Comparison of ENCODE assay signal across 24 cellular contexts in the genomic region with DNA sequence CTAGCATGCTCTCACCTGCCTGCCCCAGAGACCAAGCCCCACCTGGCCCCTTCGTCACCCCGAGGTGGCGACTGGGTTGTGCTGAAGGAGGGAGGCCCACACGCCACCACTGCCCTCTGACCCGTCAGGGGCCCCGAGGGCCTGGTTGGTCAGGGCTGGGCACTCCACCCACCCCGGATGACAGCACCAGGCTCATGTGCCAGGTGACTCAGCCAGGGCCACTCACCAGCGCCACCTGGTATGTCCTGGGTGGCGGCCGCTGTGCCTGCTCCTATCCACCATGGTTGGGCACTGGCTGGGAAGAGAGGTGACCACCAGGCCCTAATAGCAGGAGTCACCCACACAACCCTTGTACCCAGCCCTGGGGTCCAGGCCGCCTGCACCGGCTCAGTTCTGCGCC.
A peak's percentile ranks its signal among the peaks of the same experiment; 100 is the strongest.
DNase-seq lines count a peak whose midpoint lies in the region; ATAC-seq, FAIRE-seq and TF ChIP-seq lines count a peak whose summit lies in the region.
"Had no signal": no experiment of that assay in that cellular context is flagged by ENCODE, and none has a peak within 500 bp of the region (broad histone marks: within the 10 kb centered on the region; RNA-seq: fewer than 3 reads in every experiment).

No MANE protein-coding gene starts in this region.

- no peak for TF ChIP-seq EP300 in H1 (IDR thresholded peaks at IDR 0.05; ENCODE audit: borderline replicate concordance in 1 of 2, low read depth in 2 of 2, low read length in 2 of 2)

- no peaks in the 10 kb centered on the region for H3K4me1 Mint-ChIP-seq in activated CD4-positive, alpha-beta T cell treated with anti-CD3 and anti-CD28 coated beads, Interleukin-2, amount 10 ng/mL, durations not matched to agents 7 days and 5 days
- peaks cover 3% of the 10 kb centered on the region for H3K4me1 Mint-ChIP-seq in T-helper 17 cell

- H3K4ac ChIP-seq in H1 (replicated peaks; ENCODE audit: insufficient read length, low read depth, low read length) (no peak overlapping the region), neuronal stem cell (ENCODE audit: low read length) (no peak overlapping the region)

- POLR2A ChIA-PET in HCT116 (lab: Charles Lee) (no interaction called here), H1 (lab: Charles Lee; ENCODE audit: partially characterized antibody) (no interaction called here)
- POLR2A ChIA-PET in activated CD4-positive, alpha-beta T cell treated with anti-CD3 and anti-CD28 coated beads, Interleukin-2, amount 10 ng/mL, durations not matched to agents 7 days and 5 days (lab: Charles Lee) = no interaction called here

- no peak overlapping the region for H3K14ac ChIP-seq in H1 (ENCODE audit: insufficient read length)
- H3K14ac ChIP-seq in neuronal stem cell (ENCODE audit: low read length) = peak overlapping the region; percentile 89

- in situ Hi-C loops in mammary epithelial cell (cut with MboI; ENCODE audit: low sequenced_read_pairs in 2 of 2) = no loop called here

- H3K27me3 ChIP-seq in mammary epithelial cell (ENCODE audit: insufficient read depth, low read length) (no peaks in the 10 kb centered on the region), breast epithelium (peaks cover 0 to 49% of the 10 kb centered on the region in 2 donors), HCT116 (ENCODE audit: insufficient read depth, low read length) (no peaks in the 10 kb centered on the region), H1 (replicated peaks in 1 of 4; ENCODE audit: control insufficient read depth in 3 of 4, extremely low read depth in 1 of 4, insufficient read depth in 3 of 4, low read length in 3 of 4) (no peaks in the 10 kb centered on the region), neuronal stem cell (ENCODE audit: control insufficient read depth in 3 of 3, insufficient read depth in 3 of 3, low read depth in 1 of 3, low read length in 3 of 3) (no peaks in the 10 kb centered on the region)
- H3K27me3 ChIP-seq: Peyer's patch had no signal

- RAD21 ChIA-PET in HCT116 (lab: Charles Lee; ENCODE audit: low non-redundant PET in 1 of 2, low total read pairs in 2 of 2, uncharacterized antibody in 2 of 2, unreplicated experiment in 2 of 2) = no interaction called here

- intact Hi-C loops in mammary epithelial cell (cut with micrococcal nuclease) = no loop called here
- intact Hi-C loops in breast epithelium (cut with DNase I; ENCODE audit: low total_unique reads) = no loop called here
- intact Hi-C loops in HCT116 (cut with micrococcal nuclease) = no loop called here

- BruUV-seq in mammary epithelial cell (replicated peaks; lab: Mats Ljungman, UMichigan) (no TSS peak), HCT116 (replicated peaks; lab: Mats Ljungman, UMichigan) (no TSS peak)

- no peak overlapping the region for H3K56ac ChIP-seq in H1 (replicated peaks; ENCODE audit: insufficient read length, low read depth, low read length)

- H4K91ac ChIP-seq in H1 (replicated peaks; ENCODE audit: insufficient read length, low read length) (no peak overlapping the region), neuronal stem cell (ENCODE audit: low read depth, low read length, poor library complexity) (no peak overlapping the region)

- H4K8ac ChIP-seq in H1 (ENCODE audit: extremely low read depth, insufficient read depth, low read length) = peak overlapping the region; percentile 42; the same call in 1 of the 2 replicates
- peak overlapping the region; percentile 32 for H4K8ac ChIP-seq in neuronal stem cell (ENCODE audit: low read depth, low read length)

- H3K9me3 ChIP-seq in mammary epithelial cell (replicated peaks; ENCODE audit: insufficient read depth, low read length) (no peaks in the 10 kb centered on the region), breast epithelium (no peaks in the 10 kb centered on the region), HCT116 (ENCODE audit: control insufficient read depth in 1 of 2, insufficient read depth in 1 of 2, low read depth in 1 of 2, low read length in 2 of 2) (no peaks in the 10 kb centered on the region), H1 (ENCODE audit: insufficient read depth in 2 of 2, low read depth in 1 of 2, low read length in 1 of 2) (no peaks in the 10 kb centered on the region), neuronal stem cell (replicated peaks in 1 of 2; ENCODE audit: control insufficient read depth in 2 of 2, insufficient read depth in 1 of 2, low read depth in 1 of 2, low read length in 2 of 2) (no peaks in the 10 kb centered on the region), T-helper 17 cell (ENCODE audit: control insufficient read depth, low read length, poor library complexity, severe bottlenecking) (no peaks in the 10 kb centered on the region)
- H3K9me3 ChIP-seq: Peyer's patch had no signal

- H3K9me3 Mint-ChIP-seq in activated CD4-positive, alpha-beta T cell treated with anti-CD3 and anti-CD28 coated beads, Interleukin-2, amount 10 ng/mL, durations not matched to agents 7 days and 5 days = no peaks in the 10 kb centered on the region

- H3K4me3 Mint-ChIP-seq in activated CD4-positive, alpha-beta T cell treated with anti-CD3 and anti-CD28 coated beads, Interleukin-2, amount 10 ng/mL, durations not matched to agents 7 days and 5 days = no peak overlapping the region
- no peak overlapping the region for H3K4me3 Mint-ChIP-seq in T-helper 17 cell

- H3K27me3 Mint-ChIP-seq in activated CD4-positive, alpha-beta T cell treated with anti-CD3 and anti-CD28 coated beads, Interleukin-2, amount 10 ng/mL, durations not matched to agents 7 days and 5 days = no peaks in the 10 kb centered on the region
- peaks cover 21% of the 10 kb centered on the region for H3K27me3 Mint-ChIP-seq in T-helper 17 cell

- H3K18ac ChIP-seq in H1 (ENCODE audit: extremely low read depth, low read length) (no peak overlapping the region), neuronal stem cell (ENCODE audit: low read length) (peak overlapping the region; percentile 27)

- H4K5ac ChIP-seq in H1 (ENCODE audit: insufficient read length, low read depth, low read length) = no peak overlapping the region

- H3K23me2 ChIP-seq in H1 (ENCODE audit: low read depth, low read length) = no peaks in the 10 kb centered on the region

- H3K27ac Mint-ChIP-seq in activated CD4-positive, alpha-beta T cell treated with anti-CD3 and anti-CD28 coated beads, Interleukin-2, amount 10 ng/mL, durations not matched to agents 7 days and 5 days = no peak overlapping the region
- H3K27ac Mint-ChIP-seq in T-helper 17 cell = no peak overlapping the region

- H2BK5ac ChIP-seq in H1 (ENCODE audit: low read depth, low read length) (no peak overlapping the region), neuronal stem cell (ENCODE audit: low read length) (no peak overlapping the region)

- peak; percentile 92 for ATAC-seq in HCT116
- no peak for ATAC-seq in T-helper 17 cell

- no peaks in the 10 kb centered on the region for H3K36me3 Mint-ChIP-seq in activated CD4-positive, alpha-beta T cell treated with anti-CD3 and anti-CD28 coated beads, Interleukin-2, amount 10 ng/mL, durations not matched to agents 7 days and 5 days (ENCODE audit: low read depth)
- peaks cover 2% of the 10 kb centered on the region for H3K36me3 Mint-ChIP-seq in T-helper 17 cell (ENCODE audit: low read depth)

- H3K9me2 ChIP-seq in HCT116 (ENCODE audit: insufficient read depth) = no peaks in the 10 kb centered on the region

- 69% methylated on average over 12 of the region's 13 CpGs for WGBS in mammary epithelial cell (ENCODE audit: low coverage, missing lambda C conversion rate)
- WGBS in H1 (ENCODE audit: extremely low coverage in 1 of 2, insufficient coverage in 1 of 2, insufficient read length in 1 of 2, insufficient replicate concordance in 2 of 2, low coverage in 1 of 2, low lambda C conversion rate in 2 of 2, missing lambda C conversion rate in 1 of 2), 2 experiments = 90% methylated on average over 13 of the region's 13 CpGs; no CpG with 5 or more reads in 1 of the 2 experiments
- no CpG with 5 or more reads among the region's 13 CpGs for WGBS in neuronal stem cell (ENCODE audit: extremely low coverage in 2 of 2, insufficient read length in 2 of 2, insufficient replicate concordance in 1 of 2), 2 donors

- no peak overlapping the region for H3K27ac ChIP-seq in mammary epithelial cell (ENCODE audit: insufficient read depth, low read depth, low read length)
- no peak overlapping the region for H3K27ac ChIP-seq in breast epithelium
- H3K27ac ChIP-seq in HCT116 (ENCODE audit: low read depth, low read length) = no peak overlapping the region
- no peak overlapping the region for H3K27ac ChIP-seq in H1 (ENCODE audit: low read depth, low read length)
- no peak overlapping the region for H3K27ac ChIP-seq in neuronal stem cell (replicated peaks; ENCODE audit: low read length)
- H3K27ac ChIP-seq: SK-N-MC had no signal

- no peak overlapping the region for H2BK20ac ChIP-seq in H1 (ENCODE audit: low read length)

- H3K23ac ChIP-seq in H1 (ENCODE audit: insufficient read length) = no peak overlapping the region
- H3K23ac ChIP-seq in neuronal stem cell (ENCODE audit: low read depth, low read length, poor library complexity) = peak overlapping the region; percentile 70

- H2AK5ac ChIP-seq in H1 (ENCODE audit: low read depth, low read length) (no peak overlapping the region), neuronal stem cell (ENCODE audit: low read depth, low read length) (no peak overlapping the region)

- H3K4me1 ChIP-seq in mammary epithelial cell (ENCODE audit: insufficient read depth, low read length) = no peaks in the 10 kb centered on the region
- no peaks in the 10 kb centered on the region for H3K4me1 ChIP-seq in breast epithelium
- H3K4me1 ChIP-seq in HCT116 (ENCODE audit: control insufficient read depth in 1 of 2, insufficient read depth in 2 of 2, low read length in 2 of 2) = peaks cover 0 to 10% of the 10 kb centered on the region in 2 experiments; a peak in 3 of 4 replicates
- peaks cover 0 to 3% (median 1%) of the 10 kb centered on the region in 4 experiments; a peak in 3 of 7 replicates for H3K4me1 ChIP-seq in H1 (replicated peaks in 1 of 4; ENCODE audit: control insufficient read depth in 3 of 4, insufficient read depth in 4 of 4, low read length in 3 of 4)
- H3K4me1 ChIP-seq in neuronal stem cell (ENCODE audit: control insufficient read depth in 2 of 2, insufficient read depth in 1 of 2, low read depth in 1 of 2, low read length in 2 of 2) = peaks cover 0 to 8% of the 10 kb centered on the region in 2 donors

- H3K79me2 ChIP-seq in mammary epithelial cell (ENCODE audit: insufficient read depth, low read length) = no peaks in the 10 kb centered on the region
- no peaks in the 10 kb centered on the region for H3K79me2 ChIP-seq in HCT116 (ENCODE audit: insufficient read depth, low read length)
- no peaks in the 10 kb centered on the region for H3K79me2 ChIP-seq in H1 (ENCODE audit: control insufficient read depth in 1 of 2, insufficient read depth in 2 of 2, low read length in 2 of 2)

- H2AFZ ChIP-seq in mammary epithelial cell (ENCODE audit: low read depth, low read length) = no peak overlapping the region
- H2AFZ ChIP-seq in HCT116 (ENCODE audit: low read depth, low read length, poor library complexity, severe bottlenecking) = no peak overlapping the region
- no peak overlapping the region for H2AFZ ChIP-seq in H1 (ENCODE audit: low read length)
- no peak overlapping the region for H2AFZ ChIP-seq in neuronal stem cell (ENCODE audit: low read length)

- no peaks in the 10 kb centered on the region for H4K20me1 ChIP-seq in mammary epithelial cell (ENCODE audit: insufficient read depth, low read length)
- no peaks in the 10 kb centered on the region for H4K20me1 ChIP-seq in HCT116 (ENCODE audit: insufficient read depth)
- H4K20me1 ChIP-seq in H1 (replicated peaks in 1 of 2; ENCODE audit: control insufficient read depth in 1 of 2, insufficient read depth in 2 of 2, low read length in 2 of 2) = peaks cover 3 to 10% of the 10 kb centered on the region in 2 experiments

- H2BK120ac ChIP-seq in H1 (replicated peaks; ENCODE audit: low read depth, low read length) (no peak overlapping the region), neuronal stem cell (ENCODE audit: low read depth, low read length) (no peak overlapping the region)

- TF ChIP-seq CTCF in mammary epithelial cell (conservative IDR thresholded peaks at IDR 0.05 in 1 of 2, IDR thresholded peaks at IDR 0.05 in 1 of 2; ENCODE audit: extremely low read depth in 1 of 2, insufficient read depth in 1 of 2, low read depth in 1 of 2, low read length in 2 of 2) (no peak), breast epithelium (IDR thresholded peaks at IDR 0.05) (no peak), HCT116 (IDR thresholded peaks at IDR 0.05 in 2 of 3, conservative IDR thresholded peaks at IDR 0.05 in 1 of 3; ENCODE audit: borderline replicate concordance in 1 of 3, insufficient read depth in 1 of 3, low read depth in 2 of 3, low read length in 2 of 3) (peak in 2 of 3 experiments; percentile 29 to 39; a peak in 4 of 6 replicates), H1 (IDR thresholded peaks at IDR 0.05; ENCODE audit: control extremely low read depth in 1 of 3, insufficient read depth in 1 of 3, low read depth in 1 of 3, low read length in 3 of 3) (no peak)

- H2BK12ac ChIP-seq in H1 (ENCODE audit: low read depth, low read length) = no peak overlapping the region
- no peak overlapping the region for H2BK12ac ChIP-seq in neuronal stem cell (ENCODE audit: low read length)

- TF ChIP-seq POLR2A in breast epithelium (IDR thresholded peaks at IDR 0.05) (no peak), HCT116 (IDR thresholded peaks at IDR 0.05; ENCODE audit: borderline replicate concordance, extremely low read depth, insufficient read depth, insufficient read length) (no peak), H1 (IDR thresholded peaks at IDR 0.05; ENCODE audit: control extremely low read depth in 1 of 2, low read depth in 2 of 2, low read length in 2 of 2) (no peak)

- FAIRE-seq in H1 (lab: Jason Lieb, UNC) = no peak
- FAIRE-seq: HTR-8/SVneo had no signal

- CTCF ChIA-PET in mammary epithelial cell (lab: Charles Lee; ENCODE audit: low non-redundant PET) (no interaction called here), HCT116 (lab: Charles Lee) (no interaction called here), H1 (lab: Charles Lee; ENCODE audit: partially characterized antibody) (interaction anchor here (0.6 to 1.4 kb wide), 3 partner anchors 21 to 63 kb away, joined by 3 read pairs; no protein-coding TSS in a partner anchor)
- CTCF ChIA-PET in activated CD4-positive, alpha-beta T cell treated with anti-CD3 and anti-CD28 coated beads, Interleukin-2, amount 10 ng/mL, durations not matched to agents 7 days and 5 days (lab: Charles Lee) = no interaction called here

- H3K79me1 ChIP-seq in H1 (ENCODE audit: low read depth, low read length) (peaks cover 2% of the 10 kb centered on the region; the same call in 1 of the 2 replicates), neuronal stem cell (ENCODE audit: low read depth, low read length) (peaks cover 3% of the 10 kb centered on the region)

- H2BK15ac ChIP-seq in H1 (ENCODE audit: low read length) = no peak overlapping the region
- H2BK15ac ChIP-seq in neuronal stem cell (ENCODE audit: low read length) = no peak overlapping the region

- no peaks in the 10 kb centered on the region for H3K36me3 ChIP-seq in mammary epithelial cell (ENCODE audit: insufficient read depth, low read length)
- no peaks in the 10 kb centered on the region for H3K36me3 ChIP-seq in breast epithelium
- H3K36me3 ChIP-seq in HCT116 (ENCODE audit: control insufficient read depth in 1 of 2, insufficient read depth in 2 of 2, low read length in 2 of 2) = no peaks in the 10 kb centered on the region
- H3K36me3 ChIP-seq in H1 (ENCODE audit: control insufficient read depth in 2 of 4, insufficient read depth in 4 of 4, low read length in 3 of 4) = no peaks in the 10 kb centered on the region
- H3K36me3 ChIP-seq in neuronal stem cell (replicated peaks in 1 of 2; ENCODE audit: control insufficient read depth in 2 of 2, insufficient read depth in 2 of 2, low read length in 2 of 2) = no peaks in the 10 kb centered on the region
- H3K36me3 ChIP-seq: Peyer's patch had no signal

- peak; percentile 8 for DNase-seq in mammary epithelial cell
- no peak for DNase-seq in breast epithelium (ENCODE audit: low spot score in 2 of 2)
- DNase-seq in HCT116 (ENCODE audit: low read depth, low spot score) = peak; percentile 8
- DNase-seq in H1 (ENCODE audit: low read depth in 1 of 2, low spot score in 2 of 2) = no peak
- no peak for DNase-seq in neuronal stem cell (ENCODE audit: low spot score)
- DNase-seq in activated CD4-positive, alpha-beta T cell treated with anti-CD3 and anti-CD28 coated beads, Interleukin-2, amount 10 ng/mL, durations not matched to agents 7 days and 5 days = no peak
- no peak for DNase-seq in T-helper 17 cell
- no peak for DNase-seq in cortex of kidney (lab: John Stamatoyannopoulos, UW)
- DNase-seq: 8988T, DMS153, DND-41, GOT3, HCEC 1CT, KBM-7, MM.1S, NCI-H1417, NCI-H1694, NCI-H2081, NCI-H2227 treated with DMSO at 0.1 percent for 48 hours, NCI-H69, SIG-M5 had no signal

- no peak for TF ChIP-seq RAD21 in HCT116 (IDR thresholded peaks at IDR 0.05; ENCODE audit: low read depth)
- TF ChIP-seq RAD21 in H1 (IDR thresholded peaks at IDR 0.05 in 1 of 2, conservative IDR thresholded peaks at IDR 0.05 in 1 of 2; ENCODE audit: low read depth in 2 of 2, low read length in 2 of 2) = no peak

- no peak overlapping the region for H3K4me3 ChIP-seq in mammary epithelial cell (replicated peaks in 1 of 3; ENCODE audit: insufficient read depth in 1 of 3, low read depth in 2 of 3, low read length in 3 of 3)
- H3K4me3 ChIP-seq in breast epithelium = no peak overlapping the region
- no peak overlapping the region for H3K4me3 ChIP-seq in HCT116 (replicated peaks in 1 of 2; ENCODE audit: low read depth in 1 of 2, low read length in 2 of 2)
- no peak overlapping the region for H3K4me3 ChIP-seq in H1 (ENCODE audit: extremely low read depth in 1 of 4, insufficient read depth in 2 of 4, low read depth in 3 of 4, low read length in 4 of 4)
- H3K4me3 ChIP-seq in neuronal stem cell (ENCODE audit: low read length in 2 of 2) = no peak overlapping the region
- H3K4me3 ChIP-seq: Peyer's patch, SK-N-MC had no signal

- H3K4me2 ChIP-seq in mammary epithelial cell (ENCODE audit: insufficient read depth, low read depth, low read length) (no peak overlapping the region), HCT116 (ENCODE audit: low read length) (peak overlapping the region; percentile 25; the same call in 1 of the 2 replicates), H1 (ENCODE audit: insufficient read depth in 1 of 2, low read depth in 2 of 2, low read length in 2 of 2) (no peak overlapping the region), neuronal stem cell (ENCODE audit: insufficient read depth, low read length, poor library complexity, severe bottlenecking) (no peak overlapping the region)

- dilution Hi-C loops in mammary epithelial cell (cut with HindIII; ENCODE audit: low sequenced_read_pairs) = no loop called here

- no peak overlapping the region for H3K9ac ChIP-seq in mammary epithelial cell (ENCODE audit: insufficient read depth, low read length)
- no peak overlapping the region for H3K9ac ChIP-seq in HCT116 (ENCODE audit: low read length)
- H3K9ac ChIP-seq in H1 (replicated peaks in 1 of 4; ENCODE audit: extremely low read depth in 1 of 4, low read depth in 3 of 4, low read length in 3 of 4) = no peak overlapping the region
- H3K9ac ChIP-seq in neuronal stem cell (ENCODE audit: low read depth, low read length, poor library complexity) = no peak overlapping the region

Comparison
In these comparisons a context has a peak if more than half of its experiments do, and no peak if none do; other contexts are left out.
1. DNase-seq: peak in mammary epithelial cell (single experiment) and HCT116 (single experiment); none in breast epithelium (0 of 2), H1 (0 of 2), neuronal stem cell (single experiment), activated CD4-positive, alpha-beta T cell treated with anti-CD3 and anti-CD28 coated beads, Interleukin-2, amount 10 ng/mL, durations not matched to agents 7 days and 5 days (single experiment), T-helper 17 cell (0 of 3) and cortex of kidney (single experiment).
2. CTCF ChIP-seq: peak in HCT116 (2 of 3); none in mammary epithelial cell (0 of 2), breast epithelium (0 of 3) and H1 (0 of 3).